ENCODE assay signal across 8 cellular contexts in the genomic region with DNA sequence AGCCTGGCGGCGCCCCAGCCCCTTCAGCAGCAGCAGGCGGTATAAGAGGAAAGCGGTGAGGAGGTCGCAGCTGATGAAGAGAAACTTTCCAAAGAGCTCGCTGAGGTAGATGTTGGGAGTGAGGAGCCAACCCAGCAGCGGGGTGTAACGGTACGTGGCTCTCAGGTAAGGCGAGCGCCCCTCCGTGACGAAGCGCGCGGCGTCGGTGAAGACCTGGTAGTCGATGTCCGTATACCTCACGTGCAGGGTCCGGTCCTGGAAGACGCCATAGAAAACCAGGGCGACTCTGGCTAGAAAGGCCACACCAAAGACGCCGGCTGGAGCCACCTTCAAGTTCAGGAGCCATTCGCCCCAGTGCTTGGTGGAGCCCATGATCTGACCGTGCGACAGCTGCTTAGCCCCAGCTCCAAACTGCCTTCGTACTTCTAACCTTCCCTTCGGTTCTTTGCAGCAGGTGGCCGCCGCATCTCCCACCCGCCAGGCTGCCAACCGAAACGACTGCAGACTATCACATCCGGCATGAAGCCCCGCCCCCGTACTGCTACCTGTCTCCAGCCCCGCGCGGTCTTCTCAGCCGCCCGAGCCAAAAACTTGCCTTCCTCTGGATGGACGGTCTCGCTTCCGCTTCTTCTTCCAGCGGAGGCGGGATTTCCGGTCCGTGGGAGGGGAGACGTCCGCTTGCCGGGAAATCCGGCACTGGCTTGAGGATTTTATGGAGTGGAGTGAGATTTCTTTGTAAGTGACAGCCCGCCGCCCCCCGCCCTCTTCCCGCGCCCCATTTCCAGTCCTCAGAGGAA. TPM values are rescaled to one million over a fixed set of nuclear protein-coding genes. Genes with fewer than 3 reads are reported as not detected.
DNase-seq lines count a peak whose midpoint lies in the region; ATAC-seq, FAIRE-seq and TF ChIP-seq lines count a peak whose summit lies in the region.

A gene (minus strand): TSS at position 623 of the 797 bp plus-strand sequence. CDS start 251 bp downstream, at position 372.

- CTCF ChIA-PET in HepG2 (lab: Yijun Ruan, JAX; ENCODE audit: low intra/inter-chr PET ratio, low total read pairs), result no interaction called here

- no peaks in the 10 kb centered on the region; a peak in 1 of 5 replicates for H3K27me3 ChIP-seq in HepG2 (ENCODE audit: control insufficient read depth in 1 of 2, insufficient read depth in 2 of 2, low read length in 2 of 2)

- TF ChIP-seq POLR2A in HepG2 (IDR thresholded peaks at IDR 0.05; ENCODE audit: insufficient read depth in 1 of 2, low read depth in 2 of 2, low read length in 2 of 2), result peak; percentile 53 to 78; a peak in 3 of 4 replicates

- intact Hi-C loops in CD14-positive monocyte (cut with micrococcal nuclease), result no loop called here
- intact Hi-C loops in dendritic cell treated with granulocyte-macrophage colony-stimulating factor and Interleukin-4, amounts not matched to agents 40 ng/mL and 50 ng/mL, for 4 days (cut with micrococcal nuclease), result no loop called here
- intact Hi-C loops in HepG2 (cut with micrococcal nuclease; ENCODE audit: unreplicated experiment), result loop anchor here (1.0 to 2.0 kb wide), 2 partner anchors 21 to 39 kb away; a partner anchor contains a TSS

- peak within 1 kb of the TSS; percentile 97 for H3K4me2 ChIP-seq in HepG2 (ENCODE audit: low read depth, low read length)

- peak within 1 kb of the TSS; percentile 76 for H3K9ac ChIP-seq in HepG2 (ENCODE audit: insufficient read depth, low read depth, low read length)

- ATAC-seq in GM19395 (IDR thresholded peaks at IDR 0.05; ENCODE audit: unreplicated experiment), result peak; percentile 95
- ATAC-seq in HG03558 (IDR thresholded peaks at IDR 0.05; ENCODE audit: extremely low read depth, unreplicated experiment), result peak; percentile 78
- peak; percentile 98 for ATAC-seq in HepG2

- BruUV-seq in HepG2 (replicated peaks; lab: Mats Ljungman, UMichigan), result TSS peak; percentile 62

- peaks cover 8 to 10% of the 10 kb centered on the region in 2 donors for H3K36me3 Mint-ChIP-seq in CD14-positive monocyte
- H3K36me3 Mint-ChIP-seq in dendritic cell treated with granulocyte-macrophage colony-stimulating factor and Interleukin-4, amounts not matched to agents 40 ng/mL and 50 ng/mL, for 4 days (ENCODE audit: low read depth), result peaks cover 20% of the 10 kb centered on the region

- H3K36me3 ChIP-seq in HepG2 (replicated peaks in 1 of 2; ENCODE audit: control insufficient read depth in 1 of 2, insufficient read depth in 2 of 2, low read length in 2 of 2), result no peaks in the 10 kb centered on the region

- peak within 1 kb of the TSS; percentile 65 to 90 (median 86) for H3K27ac Mint-ChIP-seq in CD14-positive monocyte
- H3K27ac Mint-ChIP-seq in dendritic cell treated with granulocyte-macrophage colony-stimulating factor and Interleukin-4, amounts not matched to agents 40 ng/mL and 50 ng/mL, for 4 days, result peak within 1 kb of the TSS; percentile 82

- 1% methylated on average over 29 of the region's 60 CpGs for WGBS in HepG2 (ENCODE audit: low lambda C conversion rate)

- peak; percentile 80 for DNase-seq in CD14-positive monocyte (ENCODE audit: low spot score)
- peak; percentile 98 for DNase-seq in NCI-H748 (lab: John Stamatoyannopoulos, UW; ENCODE audit: unreplicated experiment)
- peak; percentile 80 to 92 for DNase-seq in activated CD4-positive, alpha-beta T cell treated with anti-CD3 and anti-CD28 coated beads, Interleukin-2, amount 50 U/mL, for 24 hours (ENCODE audit: low read depth in 1 of 2, low spot score in 1 of 2)
- DNase-seq in HepG2 (ENCODE audit: low spot score), result peak; percentile 94
- DNase-seq in stimulated activated CD4-positive, alpha-beta T cell treated with anti-CD3 and anti-CD28 coated beads, Interleukin-2, amount 100 ng/mL, for 48 hours, result peak; percentile 90 to 93

- peak within 1 kb of the TSS; percentile 76 for H3K27ac ChIP-seq in HepG2 (ENCODE audit: extremely low read length, insufficient read depth, low read length)

- TF ChIP-seq RAD21 in HepG2 (CRISPR knock-in tag; IDR thresholded peaks at IDR 0.05), result no peak

- POLR2A ChIA-PET in HepG2 (lab: Yijun Ruan, JAX), result interaction anchor here (1.5 to 2.0 kb wide), 4 partner anchors 14 to 39 kb away, joined by 3 to 11 read pairs (median 7); a partner anchor contains a TSS

- H4K20me1 ChIP-seq in HepG2 (ENCODE audit: insufficient read depth, low read length), result no peaks in the 10 kb centered on the region

- peaks cover 28% of the 10 kb centered on the region for H3K4me1 ChIP-seq in HepG2 (ENCODE audit: insufficient read depth, low read length)

- peak within 1 kb of the TSS; percentile 86 for H2AFZ ChIP-seq in HepG2 (ENCODE audit: low read length)

- TF ChIP-seq CTCF in CD14-positive monocyte (IDR thresholded peaks at IDR 0.05), result no peak
- TF ChIP-seq CTCF in HepG2 (CRISPR knock-in tag; IDR thresholded peaks at IDR 0.05), result peak; percentile 17; the same call in 1 of the 2 replicates

- H3K4me3 ChIP-seq in HepG2 (replicated peaks in 1 of 3; ENCODE audit: insufficient read depth in 1 of 3, low read depth in 2 of 3, low read length in 3 of 3), result peak within 1 kb of the TSS; percentile 72 to 92 (median 84)

- peaks cover 37% of the 10 kb centered on the region for H3K4me1 Mint-ChIP-seq in CD14-positive monocyte
- H3K4me1 Mint-ChIP-seq in dendritic cell treated with granulocyte-macrophage colony-stimulating factor and Interleukin-4, amounts not matched to agents 40 ng/mL and 50 ng/mL, for 4 days (ENCODE audit: low read depth), result peaks cover 24% of the 10 kb centered on the region

- no peaks in the 10 kb centered on the region for H3K9me3 ChIP-seq in HepG2 (ENCODE audit: low read length)

- peaks cover 0 to 2% (median 0%) of the 10 kb centered on the region in 7 donors for H3K9me3 Mint-ChIP-seq in CD14-positive monocyte
- H3K9me3 Mint-ChIP-seq in dendritic cell treated with granulocyte-macrophage colony-stimulating factor and Interleukin-4, amounts not matched to agents 40 ng/mL and 50 ng/mL, for 4 days, result no peaks in the 10 kb centered on the region

- in situ Hi-C loops in HepG2 (cut with HindIII; ENCODE audit: extremely low pct_ligation_motif_present, low pct_unique_long_range_greater_than_20kb), result no loop called here

- H3K4me3 Mint-ChIP-seq in CD14-positive monocyte, result peak within 1 kb of the TSS; percentile 100
- H3K4me3 Mint-ChIP-seq in dendritic cell treated with granulocyte-macrophage colony-stimulating factor and Interleukin-4, amounts not matched to agents 40 ng/mL and 50 ng/mL, for 4 days, result peak within 1 kb of the TSS; percentile 93

- FAIRE-seq in HepG2 (lab: Jason Lieb, UNC), result peak; percentile 79

- TF ChIP-seq EP300 in HepG2 (IDR thresholded peaks at IDR 0.05; ENCODE audit: low read depth in 2 of 2, low read length in 2 of 2), result 0 out of 4 replicates have a peak, but pooled peaks of 1 of the 2 experiments have one; percentile 16
- TF ChIP-seq EP300 in HepG2 (CRISPR knock-in tag; IDR thresholded peaks at IDR 0.05; ENCODE audit: borderline replicate concordance), result no peak

- H3K27me3 Mint-ChIP-seq in CD14-positive monocyte (ENCODE audit: low read depth in 3 of 3), result peaks cover 0 to 4% (median 2%) of the 10 kb centered on the region in 3 donors
- H3K27me3 Mint-ChIP-seq in dendritic cell treated with granulocyte-macrophage colony-stimulating factor and Interleukin-4, amounts not matched to agents 40 ng/mL and 50 ng/mL, for 4 days, result peaks cover 6% of the 10 kb centered on the region

- peaks cover 21% of the 10 kb centered on the region for H3K79me2 ChIP-seq in HepG2 (ENCODE audit: insufficient read depth, low read length)

TF ChIP-seq in HepG2, 621 proteins besides CTCF, POLR2A, EP300 and RAD21 (continues in another document):
- TF ChIP-seq ZNF432 (CRISPR knock-in tag; IDR thresholded peaks at IDR 0.05; ENCODE audit: borderline replicate concordance), result no peak

RNA-seq across cellular contexts. Expression of the gene that starts here (rescaled TPM):
- polyA plus RNA-seq in CD14-positive monocyte (1 to 10 TPM; 3.7 to 4.2 TPM), HepG2 (2011; rRNA removed) (3.4 TPM in 2 replicates)
- 2.9 and 4.6 TPM in 2 replicates for total RNA-seq in HepG2 (2016; rRNA removed; fragmentation: Illumina TruSeq; extraction: Trizol)
- 0.53 and 0.61 TPM in 2 replicates for total RNA-seq in HepG2 (2016; cell fraction: cytosol; rRNA removed; fragmentation: Illumina TruSeq; extraction: Trizol; ENCODE audit: low read depth)
- 2.7 and 4.5 TPM in 2 replicates for total RNA-seq in HepG2 (2016; cell fraction: insoluble cytoplasmic fraction; rRNA removed; fragmentation: Illumina TruSeq; extraction: Trizol)
- total RNA-seq in HepG2 (2016; cell fraction: membrane; rRNA removed; fragmentation: Illumina TruSeq; extraction: Trizol), result 1.7 and 2.0 TPM in 2 replicates
- 4.9 and 5.7 TPM in 2 replicates for total RNA-seq in HepG2 (2016; cell fraction: nucleus; rRNA removed; fragmentation: Illumina TruSeq; extraction: Trizol)
- polyA plus RNA-seq in HepG2 (2011; cell fraction: cytosol; rRNA removed), result 2.0 and 2.9 TPM in 2 replicates
- 2.3 and 3.2 TPM in 2 replicates for polyA plus RNA-seq in HepG2 (2011; cell fraction: nucleus; rRNA removed)
- polyA plus RNA-seq in HepG2 (2012), result 3.1 and 4.0 TPM in 2 replicates
- 0.49 and 0.60 TPM in 2 replicates for polyA plus RNA-seq in HepG2 (2016; cell fraction: cytosol; fragmentation: Illumina TruSeq; extraction: Trizol; ENCODE audit: low read depth)
- polyA plus RNA-seq in HepG2 (2016; cell fraction: insoluble cytoplasmic fraction; fragmentation: Illumina TruSeq; extraction: Trizol; ENCODE audit: low read depth), result 3.1 and 3.3 TPM in 2 replicates
- 1.3 and 1.6 TPM in 2 replicates for polyA plus RNA-seq in HepG2 (2016; cell fraction: membrane; fragmentation: Illumina TruSeq; extraction: Trizol; ENCODE audit: low read depth)
- polyA plus RNA-seq in HepG2 (2016; cell fraction: nucleus; fragmentation: Illumina TruSeq; extraction: Trizol; ENCODE audit: insufficient read depth, low read depth), result 7.6 and 8.5 TPM in 2 replicates
- polyA minus RNA-seq in HepG2 (2011; rRNA and poly(A)+ RNA removed; ENCODE audit: low replicate concordance), result 0.89 and 4.2 TPM in 2 replicates
- 2.1 and 2.4 TPM in 2 replicates for polyA minus RNA-seq in HepG2 (2011; cell fraction: cytosol; rRNA and poly(A)+ RNA removed)
- polyA minus RNA-seq in HepG2 (2011; cell fraction: nucleus; rRNA and poly(A)+ RNA removed), result 4.0 and 5.3 TPM in 2 replicates

Comparison
In these comparisons a context has a peak if more than half of its experiments do, and no peak if none do; other contexts are left out.
1. Peak in every context shown above with its lines: DNase-seq, ATAC-seq, H3K4me3 ChIP-seq and H3K27ac ChIP-seq.